Comparison of ENCODE assay signal across 16 cellular contexts in the genomic region with DNA sequence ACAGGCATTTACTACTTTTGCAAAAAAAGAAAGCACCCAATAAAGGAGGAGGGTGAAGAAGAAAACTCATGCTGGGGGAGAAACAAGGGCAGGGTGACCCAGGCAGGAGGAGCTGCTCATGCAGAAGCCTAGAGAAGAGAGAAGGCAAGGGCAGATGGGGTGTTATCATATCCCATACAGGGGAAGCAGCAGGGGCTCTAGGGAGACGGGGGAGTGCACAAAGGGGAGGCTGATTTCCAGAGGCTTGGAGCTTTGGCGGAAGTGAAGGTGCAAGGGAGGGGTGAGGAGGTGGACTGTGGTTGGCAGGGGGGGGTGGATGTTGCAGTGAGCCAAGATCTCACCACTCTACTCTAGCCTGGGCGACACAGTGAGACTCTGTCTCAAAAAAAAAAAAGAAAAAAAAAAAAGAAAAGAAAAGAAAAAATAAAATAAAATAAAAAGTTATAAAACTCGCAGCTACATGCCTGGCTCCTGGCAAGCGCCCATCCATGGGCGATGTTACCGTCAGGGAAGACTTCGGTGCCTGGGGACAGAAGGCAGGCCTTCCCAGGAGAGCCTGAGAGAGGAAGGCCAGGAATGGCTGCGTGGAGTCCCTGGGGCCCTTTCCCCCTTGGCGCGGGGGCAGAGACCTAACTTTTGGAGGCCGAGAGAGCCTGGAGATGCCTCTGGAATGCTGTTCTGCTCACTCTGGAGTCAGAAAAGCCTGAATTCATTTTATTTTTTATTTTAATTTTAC. TPM values are rescaled to one million over a fixed set of nuclear protein-coding genes. Genes with fewer than 3 reads are reported as not detected.
A peak's percentile ranks its signal among the peaks of the same experiment; 100 is the strongest.
DNase-seq lines count a peak whose midpoint lies in the region; ATAC-seq and TF ChIP-seq lines count a peak whose summit lies in the region.
"Had no signal": no experiment of that assay in that cellular context is flagged by ENCODE, and none has a peak within 500 bp of the region (broad histone marks: within the 10 kb centered on the region; RNA-seq: fewer than 3 reads in every experiment).

No MANE protein-coding gene starts in this region.

- H3K9me3 Mint-ChIP-seq in neural progenitor cell = no peaks in the 10 kb centered on the region

- peaks cover 12% of the 10 kb centered on the region for H3K27me3 Mint-ChIP-seq in neural progenitor cell (ENCODE audit: insufficient read depth, low read depth)

- CTCF ChIA-PET in RWPE1 (lab: Yijun Ruan, JAX) = interaction anchor here (0.6 kb wide), 1 partner anchor 82 kb away, joined by 4 read pairs; no protein-coding TSS in a partner anchor

- TF ChIP-seq CTCF in RWPE1 (conservative IDR thresholded peaks at IDR 0.05; ENCODE audit: low read depth) = no peak
- TF ChIP-seq CTCF in neural progenitor cell (IDR thresholded peaks at IDR 0.05) = no peak

- H3K27ac ChIP-seq in RWPE1 = peak overlapping the region; percentile 78
- H3K27ac ChIP-seq in neural progenitor cell = no peak overlapping the region
- H3K27ac ChIP-seq: KMS-11 had no signal

- peaks cover 6% of the 10 kb centered on the region for H3K4me1 Mint-ChIP-seq in neural progenitor cell

- in situ Hi-C loops in KBM-7 (cut with MboI; ENCODE audit: low pct_unique_long_range_greater_than_20kb, low sequenced_read_pairs) = loop anchor here (10.0 to 25.0 kb wide), 2 partner anchors 63 to 266 kb away; no protein-coding TSS in a partner anchor

- H3F3A ChIP-seq in neural progenitor cell (ENCODE audit: low read depth) = no peaks in the 10 kb centered on the region

- H2AFZ ChIP-seq in neural progenitor cell (replicated peaks) = no peak overlapping the region

- no peaks in the 10 kb centered on the region for H4K20me1 ChIP-seq in neural progenitor cell (ENCODE audit: low read depth)

- H3K9ac ChIP-seq in neural progenitor cell = no peak overlapping the region
- H3K9ac ChIP-seq: KMS-11 had no signal

- H3K4me2 ChIP-seq in neural progenitor cell = no peak overlapping the region
- H3K4me2 ChIP-seq: KMS-11 had no signal

- no peaks in the 10 kb centered on the region for H3K36me3 Mint-ChIP-seq in neural progenitor cell

- H3K79me2 ChIP-seq in neural progenitor cell (ENCODE audit: low read depth) = no peaks in the 10 kb centered on the region

- H3K9me3 ChIP-seq in neural progenitor cell (ENCODE audit: low read depth) = no peaks in the 10 kb centered on the region

- H3K4me3 ChIP-seq in neural progenitor cell = no peak overlapping the region

- DNase-seq in KBM-7 (peak; percentile 27), RWPE1 (ENCODE audit: low spot score) (no peak), neural progenitor cell (ENCODE audit: low spot score) (no peak)
- DNase-seq: DMS 273 treated with DMSO at 0.1 percent for 48 hours, NCI-H1092 treated with DMSO at 0.1 percent for 48 hours, NCI-H187, NCI-H446 treated with DMSO at 0.1 percent for 48 hours, NCI-H82, SHP77 had no signal

- no peaks in the 10 kb centered on the region for H3K4me1 ChIP-seq in neural progenitor cell

- H3K36me3 ChIP-seq in neural progenitor cell = no peaks in the 10 kb centered on the region

- H3K27me3 ChIP-seq in neural progenitor cell = peaks cover 24% of the 10 kb centered on the region

- no peak for ATAC-seq in GM18909 (IDR thresholded peaks at IDR 0.05; ENCODE audit: poor library complexity, unreplicated experiment)
- no peak for ATAC-seq in GM21447 (IDR thresholded peaks at IDR 0.05; ENCODE audit: unreplicated experiment)
- ATAC-seq: Panc1, SK-N-SH treated with all-trans-retinoic acid at 6 μM for 48 hours had no signal

- POLR2A ChIA-PET in RWPE1 (lab: Yijun Ruan, JAX; ENCODE audit: low non-redundant PET) = interaction anchor here (1.1 kb wide), 1 partner anchor 13 kb away, joined by 3 read pairs; no protein-coding TSS in a partner anchor

- H3K4me3 Mint-ChIP-seq in neural progenitor cell = peak overlapping the region; percentile 16

- H3K27ac Mint-ChIP-seq in neural progenitor cell = no peak overlapping the region

RNA-seq across cellular contexts. Expression of gene FCN3, which starts 3.3 kb away (rescaled TPM):
- total RNA-seq in neural progenitor cell (ENCODE audit: low replicate concordance) = not detected in 2 replicates
- total RNA-seq: Daoy, MCF 10A had no signal

RNA-seq across cellular contexts. Expression of gene CD164L2, which starts 5.2 kb away (rescaled TPM):
- 1.5 and 1.6 TPM in 2 replicates for total RNA-seq in neural progenitor cell (ENCODE audit: low replicate concordance)
- total RNA-seq: Daoy had no signal

RNA-seq across cellular contexts. Expression of gene MAP3K6, which starts 11.2 kb away (rescaled TPM):
- total RNA-seq in neural progenitor cell (ENCODE audit: low replicate concordance) = 1.9 and 11.7 TPM in 2 replicates

RNA-seq across cellular contexts. Expression of gene GPR3, which starts 14.5 kb away (rescaled TPM):
- total RNA-seq in neural progenitor cell (ENCODE audit: low replicate concordance) = 3.0 and 3.1 TPM in 2 replicates

RNA-seq across cellular contexts. Expression of gene SYTL1, which starts 36.1 kb away (rescaled TPM):
- 5.7 and 7.9 TPM in 2 replicates for total RNA-seq in neural progenitor cell (ENCODE audit: low replicate concordance)
